Comparison of ENCODE assay signal across 34 cellular contexts in the genomic region with DNA sequence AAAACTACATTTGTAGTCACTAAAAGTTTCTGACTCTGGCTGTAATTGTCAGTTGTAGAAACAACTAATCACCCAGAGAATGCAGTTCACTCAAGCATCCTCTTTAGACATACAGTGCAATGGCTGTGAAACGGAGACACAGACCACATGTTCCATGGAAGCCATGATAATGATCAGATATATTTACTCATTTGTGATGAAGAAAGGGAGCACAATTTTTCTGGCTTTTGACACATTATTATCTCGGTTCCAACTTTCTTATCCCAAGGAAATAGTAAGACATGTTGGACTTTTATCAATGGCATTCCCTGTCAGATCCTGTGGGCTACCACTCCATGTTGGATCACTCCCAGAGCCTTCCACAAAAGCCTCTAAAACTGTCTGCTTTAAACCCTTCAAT.
"Had no signal": no experiment of that assay in that cellular context is flagged by ENCODE, and none has a peak within 500 bp of the region (broad histone marks: within the 10 kb centered on the region; RNA-seq: fewer than 3 reads in every experiment).

No MANE protein-coding gene starts in this region.

- H3K36me3 ChIP-seq: MG63 had no signal

- H3K27ac ChIP-seq: KMS-11 had no signal

- DNase-seq: Karpas-422, Kasumi-1, KG1, MG63, MM.1S, MV-4-11, NCI-H1048, NCI-H1092, NCI-H1092 treated with DMSO at 0.1 percent for 48 hours, NCI-H1105, NCI-H1105 treated with DMSO at 0.1 percent for 48 hours, NCI-H1417, NCI-H1417 treated with DMSO at 0.1 percent for 48 hours, NCI-H1436, NCI-H1436 treated with DMSO at 0.1 percent for 48 hours, NCI-H146, NCI-H1694, NCI-H1694 treated with DMSO at 0.1 percent for 48 hours, NCI-H187, NCI-H187 treated with DMSO at 0.1 percent for 48 hours, NCI-H1930, NCI-H2029, NCI-H2029 treated with DMSO at 0.1 percent for 48 hours, NCI-H2081, NCI-H2081 treated with DMSO at 0.1 percent for 48 hours, NCI-H2107, NCI-H2171, NCI-H2171 treated with DMSO at 0.1 percent for 48 hours, NCI-H2227 treated with DMSO at 0.1 percent for 48 hours, NCI-H226, NCI-H345, NCI-H446, NCI-H446 treated with DMSO at 0.1 percent for 48 hours had no signal

- H3K27me3 ChIP-seq: MG63 had no signal

- H3K4me2 ChIP-seq: KMS-11 had no signal

- H3K9me3 ChIP-seq: MG63 had no signal

- H3K9ac ChIP-seq: KMS-11 had no signal

- H3K4me3 ChIP-seq: MG63 had no signal
